In genomic region chr6:167699141-167700036, GRCh38 we compare ENCODE assay signal across 8 cellular contexts.
DNase-seq lines count a peak whose midpoint lies in the region; TF ChIP-seq lines count a peak whose summit lies in the region.

No MANE protein-coding gene starts in this region.

- peak overlapping the region; percentile 69 for H3K27ac Mint-ChIP-seq in activated T-helper 2 cell treated with anti-CD3 and anti-CD28 coated beads, Interferon-gamma antibody, Interleukin-2, Interleukin-4, amounts not matched to agents 10 μg/mL and 5 μg/mL and 100 μg/mL, durations not matched to agents 14 hours and 24 hours and 36 hours

- no peaks in the 10 kb centered on the region for H3K9me3 ChIP-seq in right atrium auricular region

- H3K4me1 ChIP-seq in right atrium auricular region = peaks cover 0 to 19% of the 10 kb centered on the region in 2 donors

- no peaks in the 10 kb centered on the region for H3K36me3 Mint-ChIP-seq in activated T-helper 2 cell treated with anti-CD3 and anti-CD28 coated beads, Interferon-gamma antibody, Interleukin-2, Interleukin-4, amounts not matched to agents 10 μg/mL and 5 μg/mL and 100 μg/mL, durations not matched to agents 14 hours and 24 hours and 36 hours (ENCODE audit: low read depth)

- peaks cover 38% of the 10 kb centered on the region for H3K27me3 Mint-ChIP-seq in activated T-helper 2 cell treated with anti-CD3 and anti-CD28 coated beads, Interferon-gamma antibody, Interleukin-2, Interleukin-4, amounts not matched to agents 10 μg/mL and 5 μg/mL and 100 μg/mL, durations not matched to agents 14 hours and 24 hours and 36 hours (ENCODE audit: low read depth)

- peak; percentile 68 for DNase-seq in GM10248 (ENCODE audit: extremely low spot score)
- DNase-seq in H7 = peak; percentile 59
- DNase-seq in NAMALWA (ENCODE audit: low spot score) = peak; percentile 47
- DNase-seq in activated T-helper 2 cell treated with anti-CD3 and anti-CD28 coated beads, Interferon-gamma antibody, Interleukin-2, Interleukin-4, amounts not matched to agents 10 μg/mL and 5 μg/mL and 100 μg/mL, durations not matched to agents 14 hours and 24 hours and 36 hours (ENCODE audit: low spot score) = peak; percentile 54
- peak; percentile 89 for DNase-seq in right atrium auricular region (ENCODE audit: low spot score)
- peak; percentile 77 for DNase-seq in stimulated activated CD4-positive, alpha-beta T cell treated with anti-CD3 and anti-CD28 coated beads, Interleukin-15, amount 100 ng/mL, for 24 hours
- no peak for DNase-seq in COLO668 (lab: John Stamatoyannopoulos, UW; ENCODE audit: unreplicated experiment)
- DNase-seq in cerebellar cortex (ENCODE audit: low spot score) = no peak

- no peaks in the 10 kb centered on the region for H3K27me3 ChIP-seq in H7 (ENCODE audit: control insufficient read depth, insufficient read depth, low read length)
- no peaks in the 10 kb centered on the region for H3K27me3 ChIP-seq in right atrium auricular region

- CTCF ChIA-PET in GM10248 (lab: Yijun Ruan, JAX) = interaction anchor here (1.8 kb wide), 1 partner anchor 16 kb away, joined by 6 read pairs; no protein-coding TSS in a partner anchor

- H3K27ac ChIP-seq in right atrium auricular region = peak overlapping the region; percentile 77 to 82

- TF ChIP-seq CTCF in GM10248 (IDR thresholded peaks at IDR 0.05; ENCODE audit: control extremely low read depth, extremely low read depth, low read depth, missing control alignments) = no peak
- TF ChIP-seq CTCF in right atrium auricular region (IDR thresholded peaks at IDR 0.05) = no peak

- H3K4me3 ChIP-seq in H7 (ENCODE audit: insufficient read depth, low read depth, low read length) (no peak overlapping the region), right atrium auricular region (peak overlapping the region in 1 of 2 donors; percentile 21)

- peak overlapping the region; percentile 59 for H3K4me3 Mint-ChIP-seq in activated T-helper 2 cell treated with anti-CD3 and anti-CD28 coated beads, Interferon-gamma antibody, Interleukin-2, Interleukin-4, amounts not matched to agents 10 μg/mL and 5 μg/mL and 100 μg/mL, durations not matched to agents 14 hours and 24 hours and 36 hours (ENCODE audit: low read depth)

- no peaks in the 10 kb centered on the region for H3K9me3 Mint-ChIP-seq in activated T-helper 2 cell treated with anti-CD3 and anti-CD28 coated beads, Interferon-gamma antibody, Interleukin-2, Interleukin-4, amounts not matched to agents 10 μg/mL and 5 μg/mL and 100 μg/mL, durations not matched to agents 14 hours and 24 hours and 36 hours

- POLR2A ChIA-PET in GM10248 (lab: Yijun Ruan, JAX) = no interaction called here

- H3K4me1 Mint-ChIP-seq in activated T-helper 2 cell treated with anti-CD3 and anti-CD28 coated beads, Interferon-gamma antibody, Interleukin-2, Interleukin-4, amounts not matched to agents 10 μg/mL and 5 μg/mL and 100 μg/mL, durations not matched to agents 14 hours and 24 hours and 36 hours (ENCODE audit: low read depth) = peaks cover 23% of the 10 kb centered on the region

- intact Hi-C loops in activated T-helper 2 cell treated with anti-CD3 and anti-CD28 coated beads, Interferon-gamma antibody, Interleukin-2, Interleukin-4, amounts not matched to agents 10 μg/mL and 5 μg/mL and 100 μg/mL, durations not matched to agents 14 hours and 24 hours and 36 hours (cut with micrococcal nuclease) = loop anchor here (10.0 kb wide), 1 partner anchor 655 kb away; no protein-coding TSS in a partner anchor

- H3K36me3 ChIP-seq in H7 (replicated peaks; ENCODE audit: control insufficient read depth, insufficient read depth, low read length) = no peaks in the 10 kb centered on the region
- no peaks in the 10 kb centered on the region for H3K36me3 ChIP-seq in right atrium auricular region

Comparison
In these comparisons a context has a peak if more than half of its experiments do, and no peak if none do; other contexts are left out.
1. DNase-seq: peak in GM10248 (single experiment), H7 (single experiment), NAMALWA (single experiment), activated T-helper 2 cell treated with anti-CD3 and anti-CD28 coated beads, Interferon-gamma antibody, Interleukin-2, Interleukin-4, amounts not matched to agents 10 μg/mL and 5 μg/mL and 100 μg/mL, durations not matched to agents 14 hours and 24 hours and 36 hours (single experiment), right atrium auricular region (single experiment) and stimulated activated CD4-positive, alpha-beta T cell treated with anti-CD3 and anti-CD28 coated beads, Interleukin-15, amount 100 ng/mL, for 24 hours (single experiment); none in COLO668 (single experiment) and cerebellar cortex (single experiment).